In the genomic region with DNA sequence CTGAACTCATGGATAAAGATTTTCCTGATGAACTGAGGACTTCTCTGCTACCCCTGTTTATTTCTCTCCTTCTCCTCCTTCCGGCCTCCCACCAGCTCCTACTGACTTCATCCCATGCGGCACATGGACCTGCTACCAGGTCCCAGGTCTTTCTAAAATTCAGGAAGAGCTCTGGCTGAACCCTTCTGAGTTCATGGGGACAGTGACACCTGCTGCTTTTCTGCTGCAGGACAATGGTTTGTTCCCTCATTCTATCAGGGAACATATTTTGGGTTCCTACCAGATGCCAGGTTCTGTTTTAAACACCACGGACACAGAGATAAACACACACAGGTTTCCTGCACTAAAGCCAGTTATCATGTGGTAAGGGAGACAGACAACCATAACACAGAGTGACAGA, we compare ENCODE assay signal across 9 cellular contexts.
A peak's percentile ranks its signal among the peaks of the same experiment; 100 is the strongest.
DNase-seq lines count a peak whose midpoint lies in the region; ATAC-seq and TF ChIP-seq lines count a peak whose summit lies in the region.
"Had no signal": no experiment of that assay in that cellular context is flagged by ENCODE, and none has a peak within 500 bp of the region (broad histone marks: within the 10 kb centered on the region; RNA-seq: fewer than 3 reads in every experiment).

No MANE protein-coding gene starts in this region.

- no peak overlapping the region for H3K4me3 ChIP-seq in coronary artery

- H3K27ac Mint-ChIP-seq in CD14-positive monocyte (peak overlapping the region; percentile 51 to 97 (median 95)), nephron progenitor cell (peak overlapping the region; percentile 17)

- intact Hi-C loops in CD14-positive monocyte (cut with micrococcal nuclease), result loop anchor here (2.0 to 10.0 kb wide), 2 partner anchors 132 kb away; no protein-coding TSS in a partner anchor

- DNase-seq in CD14-positive monocyte (ENCODE audit: low spot score) (no peak), MV-4-11 (lab: John Stamatoyannopoulos, UW) (peak; percentile 21), coronary artery (ENCODE audit: low spot score) (no peak), nephron progenitor cell (no peak)
- DNase-seq in stimulated activated naive CD8-positive, alpha-beta T cell treated with anti-CD3 and anti-CD28 coated beads, Interleukin-15, Interleukin-2, amounts not matched to agents 100 U/mL and 50 U/mL, for 24 hours, result no peak
- DNase-seq in stimulated activated naive CD4-positive, alpha-beta T cell treated with Interleukin-2 at 50 U/mL for 16 hours (lab: John Stamatoyannopoulos, UW), result no peak
- DNase-seq: NCI-H446 treated with DMSO at 0.1 percent for 48 hours had no signal

- peaks cover 0 to 4% (median 2%) of the 10 kb centered on the region in 3 donors for H3K27me3 Mint-ChIP-seq in CD14-positive monocyte (ENCODE audit: low read depth in 3 of 3)
- peaks cover 4% of the 10 kb centered on the region for H3K27me3 Mint-ChIP-seq in nephron progenitor cell (ENCODE audit: low read depth, poor library complexity)

- peaks cover 72% of the 10 kb centered on the region for H3K4me1 Mint-ChIP-seq in CD14-positive monocyte
- H3K4me1 Mint-ChIP-seq in nephron progenitor cell, result peaks cover 77% of the 10 kb centered on the region

- ATAC-seq in GM18502 (IDR thresholded peaks at IDR 0.05; ENCODE audit: poor library complexity, unreplicated experiment), result no peak
- no peak for ATAC-seq in stimulated activated naive CD8-positive, alpha-beta T cell treated with anti-CD3 and anti-CD28 coated beads, Interleukin-15, Interleukin-2, amounts not matched to agents 100 U/mL and 50 U/mL, for 24 hours
- ATAC-seq in GM18861 (IDR thresholded peaks at IDR 0.05; ENCODE audit: unreplicated experiment), result no peak

- TF ChIP-seq CTCF in CD14-positive monocyte (IDR thresholded peaks at IDR 0.05), result peak; percentile 53
- TF ChIP-seq CTCF in coronary artery (IDR thresholded peaks at IDR 0.05), result peak; percentile 47
- peak; percentile 28 for TF ChIP-seq CTCF in nephron progenitor cell (IDR thresholded peaks at IDR 0.05)

- H3K9me3 Mint-ChIP-seq in CD14-positive monocyte, result peaks cover 0 to 7% (median 0%) of the 10 kb centered on the region in 7 donors
- H3K9me3 Mint-ChIP-seq in nephron progenitor cell, result peaks cover 7% of the 10 kb centered on the region

- peaks cover 0 to 3% of the 10 kb centered on the region in 2 donors for H3K36me3 Mint-ChIP-seq in CD14-positive monocyte
- H3K36me3 Mint-ChIP-seq in nephron progenitor cell (ENCODE audit: low read depth), result peaks cover 4% of the 10 kb centered on the region

- H3K4me3 Mint-ChIP-seq in CD14-positive monocyte, result no peak overlapping the region
- H3K4me3 Mint-ChIP-seq in nephron progenitor cell, result peak overlapping the region; percentile 10

- H3K27ac ChIP-seq in coronary artery, result peak overlapping the region in 1 of 2 donors; percentile 53
